ENCODE assay signal across 1 cellular context in the genomic region with DNA sequence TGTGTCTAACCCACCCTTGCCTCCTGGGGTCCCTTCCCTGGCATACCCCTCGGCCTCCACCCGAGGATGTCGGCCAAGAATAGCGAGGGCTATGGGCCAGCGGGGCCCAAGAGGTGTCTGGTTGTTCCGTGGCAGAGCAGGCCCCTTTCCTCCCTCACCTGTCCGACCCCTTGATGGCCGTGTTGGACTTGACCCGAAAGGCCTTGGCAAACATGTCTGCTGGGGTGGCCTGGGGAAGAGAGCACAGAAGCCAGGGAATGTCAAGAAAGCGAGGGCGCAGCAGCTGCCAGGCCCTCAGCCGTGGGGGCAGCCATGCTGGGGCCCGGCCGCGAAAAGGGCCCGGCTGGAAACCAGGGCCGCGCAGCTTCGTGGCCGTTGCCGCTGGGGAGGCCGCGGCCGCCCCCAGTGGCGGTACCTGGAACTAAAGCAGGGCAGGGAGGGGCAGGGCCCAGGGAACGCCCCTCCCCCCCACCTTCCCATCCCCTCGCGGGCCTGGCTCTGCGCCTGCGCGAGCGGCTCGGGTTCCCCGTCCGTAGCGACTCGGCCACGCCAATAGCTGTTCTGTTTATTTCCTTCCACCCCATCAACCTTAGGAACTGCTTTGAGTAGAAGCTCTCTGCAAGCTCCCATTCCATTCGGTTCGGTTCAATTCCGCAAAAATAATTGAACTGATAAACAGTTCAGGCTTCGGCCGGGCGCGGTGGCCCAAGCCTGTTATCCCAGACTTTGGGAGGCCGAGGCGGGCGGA.
TF ChIP-seq lines count a peak whose summit lies in the region.

A gene with protein sequence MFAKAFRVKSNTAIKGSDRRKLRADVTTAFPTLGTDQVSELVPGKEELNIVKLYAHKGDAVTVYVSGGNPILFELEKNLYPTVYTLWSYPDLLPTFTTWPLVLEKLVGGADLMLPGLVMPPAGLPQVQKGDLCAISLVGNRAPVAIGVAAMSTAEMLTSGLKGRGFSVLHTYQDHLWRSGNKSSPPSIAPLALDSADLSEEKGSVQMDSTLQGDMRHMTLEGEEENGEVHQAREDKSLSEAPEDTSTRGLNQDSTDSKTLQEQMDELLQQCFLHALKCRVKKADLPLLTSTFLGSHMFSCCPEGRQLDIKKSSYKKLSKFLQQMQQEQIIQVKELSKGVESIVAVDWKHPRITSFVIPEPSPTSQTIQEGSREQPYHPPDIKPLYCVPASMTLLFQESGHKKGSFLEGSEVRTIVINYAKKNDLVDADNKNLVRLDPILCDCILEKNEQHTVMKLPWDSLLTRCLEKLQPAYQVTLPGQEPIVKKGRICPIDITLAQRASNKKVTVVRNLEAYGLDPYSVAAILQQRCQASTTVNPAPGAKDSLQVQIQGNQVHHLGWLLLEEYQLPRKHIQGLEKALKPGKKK (minus strand): TSS at position 337 of the 748 bp plus-strand sequence. CDS start 123 bp downstream, at position 214.

TF ChIP-seq in K562, 482 proteins besides CTCF, POLR2A, EP300 and RAD21 (continued from another document and continues in another):
- TF ChIP-seq, protein P1, sequence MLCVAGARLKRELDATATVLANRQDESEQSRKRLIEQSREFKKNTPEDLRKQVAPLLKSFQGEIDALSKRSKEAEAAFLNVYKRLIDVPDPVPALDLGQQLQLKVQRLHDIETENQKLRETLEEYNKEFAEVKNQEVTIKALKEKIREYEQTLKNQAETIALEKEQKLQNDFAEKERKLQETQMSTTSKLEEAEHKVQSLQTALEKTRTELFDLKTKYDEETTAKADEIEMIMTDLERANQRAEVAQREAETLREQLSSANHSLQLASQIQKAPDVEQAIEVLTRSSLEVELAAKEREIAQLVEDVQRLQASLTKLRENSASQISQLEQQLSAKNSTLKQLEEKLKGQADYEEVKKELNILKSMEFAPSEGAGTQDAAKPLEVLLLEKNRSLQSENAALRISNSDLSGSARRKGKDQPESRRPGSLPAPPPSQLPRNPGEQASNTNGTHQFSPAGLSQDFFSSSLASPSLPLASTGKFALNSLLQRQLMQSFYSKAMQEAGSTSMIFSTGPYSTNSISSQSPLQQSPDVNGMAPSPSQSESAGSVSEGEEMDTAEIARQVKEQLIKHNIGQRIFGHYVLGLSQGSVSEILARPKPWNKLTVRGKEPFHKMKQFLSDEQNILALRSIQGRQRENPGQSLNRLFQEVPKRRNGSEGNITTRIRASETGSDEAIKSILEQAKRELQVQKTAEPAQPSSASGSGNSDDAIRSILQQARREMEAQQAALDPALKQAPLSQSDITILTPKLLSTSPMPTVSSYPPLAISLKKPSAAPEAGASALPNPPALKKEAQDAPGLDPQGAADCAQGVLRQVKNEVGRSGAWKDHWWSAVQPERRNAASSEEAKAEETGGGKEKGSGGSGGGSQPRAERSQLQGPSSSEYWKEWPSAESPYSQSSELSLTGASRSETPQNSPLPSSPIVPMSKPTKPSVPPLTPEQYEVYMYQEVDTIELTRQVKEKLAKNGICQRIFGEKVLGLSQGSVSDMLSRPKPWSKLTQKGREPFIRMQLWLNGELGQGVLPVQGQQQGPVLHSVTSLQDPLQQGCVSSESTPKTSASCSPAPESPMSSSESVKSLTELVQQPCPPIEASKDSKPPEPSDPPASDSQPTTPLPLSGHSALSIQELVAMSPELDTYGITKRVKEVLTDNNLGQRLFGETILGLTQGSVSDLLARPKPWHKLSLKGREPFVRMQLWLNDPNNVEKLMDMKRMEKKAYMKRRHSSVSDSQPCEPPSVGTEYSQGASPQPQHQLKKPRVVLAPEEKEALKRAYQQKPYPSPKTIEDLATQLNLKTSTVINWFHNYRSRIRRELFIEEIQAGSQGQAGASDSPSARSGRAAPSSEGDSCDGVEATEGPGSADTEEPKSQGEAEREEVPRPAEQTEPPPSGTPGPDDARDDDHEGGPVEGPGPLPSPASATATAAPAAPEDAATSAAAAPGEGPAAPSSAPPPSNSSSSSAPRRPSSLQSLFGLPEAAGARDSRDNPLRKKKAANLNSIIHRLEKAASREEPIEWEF (CRISPR knock-in tag; IDR thresholded peaks at IDR 0.05) = peak; percentile 28; the same call in 1 of the 2 replicates
- TF ChIP-seq BCOR (IDR thresholded peaks at IDR 0.05) (0 out of 2 replicates have a peak, but pooled peaks have one; percentile 6), DMBX1 (CRISPR knock-in tag; IDR thresholded peaks at IDR 0.05; ENCODE audit: borderline replicate concordance) (peak; percentile 79), MYNN (IDR thresholded peaks at IDR 0.05) (0 out of 2 replicates have a peak, but pooled peaks have one; percentile 54), MYNN (CRISPR knock-in tag; IDR thresholded peaks at IDR 0.05) (no peak), NCOA4 (IDR thresholded peaks at IDR 0.05; ENCODE audit: partially characterized antibody) (no peak), TGIF2 (CRISPR knock-in tag; IDR thresholded peaks at IDR 0.05) (peak; percentile 97), CCNT2 (IDR thresholded peaks at IDR 0.05; ENCODE audit: borderline replicate concordance, extremely low read depth, insufficient read length, low read depth, low read length) (peak; percentile 98), ZNF217 (CRISPR knock-in tag; IDR thresholded peaks at IDR 0.05) (no peak), CBFA2T2 (conservative IDR thresholded peaks at IDR 0.05) (no peak), RHOXF2B (CRISPR knock-in tag; conservative IDR thresholded peaks at IDR 0.05) (0 out of 2 replicates have a peak, but pooled peaks have one; percentile 17), DDX20 (tag; IDR thresholded peaks at IDR 0.05; ENCODE audit: low read depth) (no peak), PRPF4 (IDR thresholded peaks at IDR 0.05; ENCODE audit: insufficient read depth, low read depth, low read length, poor library complexity, severe bottlenecking) (no peak), CHD4 (IDR thresholded peaks at IDR 0.05; ENCODE audit: insufficient read depth, insufficient replicate concordance, low read depth, low read length, poor library complexity, severe bottlenecking) (no peak), SAFB (IDR thresholded peaks at IDR 0.05; ENCODE audit: borderline replicate concordance, low read depth, low read length) (0 out of 2 replicates have a peak, but pooled peaks have one; percentile 41), CSDE1 (IDR thresholded peaks at IDR 0.05) (peak in 1 of 2 experiments; percentile 82; a peak in 1 of 4 replicates), ETV5 (CRISPR knock-in tag; IDR thresholded peaks at IDR 0.05; ENCODE audit: low read depth) (peak; percentile 92), HIVEP1 (CRISPR knock-in tag; IDR thresholded peaks at IDR 0.05) (peak; percentile 33), TEAD4 (IDR thresholded peaks at IDR 0.05; ENCODE audit: low read length) (peak; percentile 49), TEAD4 (CRISPR knock-in tag; IDR thresholded peaks at IDR 0.05; ENCODE audit: borderline replicate concordance) (no peak), ZNF175 (CRISPR knock-in tag; IDR thresholded peaks at IDR 0.05; ENCODE audit: low read depth) (0 out of 2 replicates have a peak, but pooled peaks have one; percentile 59)
- TF ChIP-seq, protein P2, sequence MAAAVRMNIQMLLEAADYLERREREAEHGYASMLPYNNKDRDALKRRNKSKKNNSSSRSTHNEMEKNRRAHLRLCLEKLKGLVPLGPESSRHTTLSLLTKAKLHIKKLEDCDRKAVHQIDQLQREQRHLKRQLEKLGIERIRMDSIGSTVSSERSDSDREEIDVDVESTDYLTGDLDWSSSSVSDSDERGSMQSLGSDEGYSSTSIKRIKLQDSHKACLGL (CRISPR knock-in tag; IDR thresholded peaks at IDR 0.05; ENCODE audit: borderline replicate concordance, poor library complexity, severe bottlenecking) = peak; percentile 99
- TF ChIP-seq, protein P3, sequence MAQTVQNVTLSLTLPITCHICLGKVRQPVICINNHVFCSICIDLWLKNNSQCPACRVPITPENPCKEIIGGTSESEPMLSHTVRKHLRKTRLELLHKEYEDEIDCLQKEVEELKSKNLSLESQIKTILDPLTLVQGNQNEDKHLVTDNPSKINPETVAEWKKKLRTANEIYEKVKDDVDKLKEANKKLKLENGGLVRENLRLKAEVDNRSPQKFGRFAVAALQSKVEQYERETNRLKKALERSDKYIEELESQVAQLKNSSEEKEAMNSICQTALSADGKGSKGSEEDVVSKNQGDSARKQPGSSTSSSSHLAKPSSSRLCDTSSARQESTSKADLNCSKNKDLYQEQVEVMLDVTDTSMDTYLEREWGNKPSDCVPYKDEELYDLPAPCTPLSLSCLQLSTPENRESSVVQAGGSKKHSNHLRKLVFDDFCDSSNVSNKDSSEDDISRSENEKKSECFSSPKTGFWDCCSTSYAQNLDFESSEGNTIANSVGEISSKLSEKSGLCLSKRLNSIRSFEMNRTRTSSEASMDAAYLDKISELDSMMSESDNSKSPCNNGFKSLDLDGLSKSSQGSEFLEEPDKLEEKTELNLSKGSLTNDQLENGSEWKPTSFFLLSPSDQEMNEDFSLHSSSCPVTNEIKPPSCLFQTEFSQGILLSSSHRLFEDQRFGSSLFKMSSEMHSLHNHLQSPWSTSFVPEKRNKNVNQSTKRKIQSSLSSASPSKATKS (CRISPR knock-in tag; IDR thresholded peaks at IDR 0.05) = no peak
- TF ChIP-seq, protein P4, sequence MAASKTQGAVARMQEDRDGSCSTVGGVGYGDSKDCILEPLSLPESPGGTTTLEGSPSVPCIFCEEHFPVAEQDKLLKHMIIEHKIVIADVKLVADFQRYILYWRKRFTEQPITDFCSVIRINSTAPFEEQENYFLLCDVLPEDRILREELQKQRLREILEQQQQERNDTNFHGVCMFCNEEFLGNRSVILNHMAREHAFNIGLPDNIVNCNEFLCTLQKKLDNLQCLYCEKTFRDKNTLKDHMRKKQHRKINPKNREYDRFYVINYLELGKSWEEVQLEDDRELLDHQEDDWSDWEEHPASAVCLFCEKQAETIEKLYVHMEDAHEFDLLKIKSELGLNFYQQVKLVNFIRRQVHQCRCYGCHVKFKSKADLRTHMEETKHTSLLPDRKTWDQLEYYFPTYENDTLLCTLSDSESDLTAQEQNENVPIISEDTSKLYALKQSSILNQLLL (CRISPR knock-in tag; IDR thresholded peaks at IDR 0.05; ENCODE audit: borderline replicate concordance) = no peak
- TF ChIP-seq, protein P5, sequence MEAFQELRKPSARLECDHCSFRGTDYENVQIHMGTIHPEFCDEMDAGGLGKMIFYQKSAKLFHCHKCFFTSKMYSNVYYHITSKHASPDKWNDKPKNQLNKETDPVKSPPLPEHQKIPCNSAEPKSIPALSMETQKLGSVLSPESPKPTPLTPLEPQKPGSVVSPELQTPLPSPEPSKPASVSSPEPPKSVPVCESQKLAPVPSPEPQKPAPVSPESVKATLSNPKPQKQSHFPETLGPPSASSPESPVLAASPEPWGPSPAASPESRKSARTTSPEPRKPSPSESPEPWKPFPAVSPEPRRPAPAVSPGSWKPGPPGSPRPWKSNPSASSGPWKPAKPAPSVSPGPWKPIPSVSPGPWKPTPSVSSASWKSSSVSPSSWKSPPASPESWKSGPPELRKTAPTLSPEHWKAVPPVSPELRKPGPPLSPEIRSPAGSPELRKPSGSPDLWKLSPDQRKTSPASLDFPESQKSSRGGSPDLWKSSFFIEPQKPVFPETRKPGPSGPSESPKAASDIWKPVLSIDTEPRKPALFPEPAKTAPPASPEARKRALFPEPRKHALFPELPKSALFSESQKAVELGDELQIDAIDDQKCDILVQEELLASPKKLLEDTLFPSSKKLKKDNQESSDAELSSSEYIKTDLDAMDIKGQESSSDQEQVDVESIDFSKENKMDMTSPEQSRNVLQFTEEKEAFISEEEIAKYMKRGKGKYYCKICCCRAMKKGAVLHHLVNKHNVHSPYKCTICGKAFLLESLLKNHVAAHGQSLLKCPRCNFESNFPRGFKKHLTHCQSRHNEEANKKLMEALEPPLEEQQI (IDR thresholded peaks at IDR 0.05) = peak; percentile 95
- TF ChIP-seq, protein P6, sequence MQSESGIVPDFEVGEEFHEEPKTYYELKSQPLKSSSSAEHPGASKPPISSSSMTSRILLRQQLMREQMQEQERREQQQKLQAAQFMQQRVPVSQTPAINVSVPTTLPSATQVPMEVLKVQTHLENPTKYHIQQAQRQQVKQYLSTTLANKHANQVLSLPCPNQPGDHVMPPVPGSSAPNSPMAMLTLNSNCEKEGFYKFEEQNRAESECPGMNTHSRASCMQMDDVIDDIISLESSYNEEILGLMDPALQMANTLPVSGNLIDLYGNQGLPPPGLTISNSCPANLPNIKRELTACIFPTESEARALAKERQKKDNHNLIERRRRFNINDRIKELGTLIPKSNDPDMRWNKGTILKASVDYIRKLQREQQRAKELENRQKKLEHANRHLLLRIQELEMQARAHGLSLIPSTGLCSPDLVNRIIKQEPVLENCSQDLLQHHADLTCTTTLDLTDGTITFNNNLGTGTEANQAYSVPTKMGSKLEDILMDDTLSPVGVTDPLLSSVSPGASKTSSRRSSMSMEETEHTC (IDR thresholded peaks at IDR 0.05) = no peak; the same call in 1 of the 2 replicates
- TF ChIP-seq, protein P7, sequence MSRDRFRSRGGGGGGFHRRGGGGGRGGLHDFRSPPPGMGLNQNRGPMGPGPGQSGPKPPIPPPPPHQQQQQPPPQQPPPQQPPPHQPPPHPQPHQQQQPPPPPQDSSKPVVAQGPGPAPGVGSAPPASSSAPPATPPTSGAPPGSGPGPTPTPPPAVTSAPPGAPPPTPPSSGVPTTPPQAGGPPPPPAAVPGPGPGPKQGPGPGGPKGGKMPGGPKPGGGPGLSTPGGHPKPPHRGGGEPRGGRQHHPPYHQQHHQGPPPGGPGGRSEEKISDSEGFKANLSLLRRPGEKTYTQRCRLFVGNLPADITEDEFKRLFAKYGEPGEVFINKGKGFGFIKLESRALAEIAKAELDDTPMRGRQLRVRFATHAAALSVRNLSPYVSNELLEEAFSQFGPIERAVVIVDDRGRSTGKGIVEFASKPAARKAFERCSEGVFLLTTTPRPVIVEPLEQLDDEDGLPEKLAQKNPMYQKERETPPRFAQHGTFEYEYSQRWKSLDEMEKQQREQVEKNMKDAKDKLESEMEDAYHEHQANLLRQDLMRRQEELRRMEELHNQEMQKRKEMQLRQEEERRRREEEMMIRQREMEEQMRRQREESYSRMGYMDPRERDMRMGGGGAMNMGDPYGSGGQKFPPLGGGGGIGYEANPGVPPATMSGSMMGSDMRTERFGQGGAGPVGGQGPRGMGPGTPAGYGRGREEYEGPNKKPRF (IDR thresholded peaks at IDR 0.05; ENCODE audit: low read depth, low read length) = no peak
- TF ChIP-seq, protein P8, sequence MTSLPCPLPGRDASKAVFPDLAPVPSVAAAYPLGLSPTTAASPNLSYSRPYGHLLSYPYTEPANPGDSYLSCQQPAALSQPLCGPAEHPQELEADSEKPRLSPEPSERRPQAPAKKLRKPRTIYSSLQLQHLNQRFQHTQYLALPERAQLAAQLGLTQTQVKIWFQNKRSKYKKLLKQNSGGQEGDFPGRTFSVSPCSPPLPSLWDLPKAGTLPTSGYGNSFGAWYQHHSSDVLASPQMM (CRISPR knock-in tag; IDR thresholded peaks at IDR 0.05) = no peak
